ENCODE assay signal across 9 cellular contexts in the genomic region with DNA sequence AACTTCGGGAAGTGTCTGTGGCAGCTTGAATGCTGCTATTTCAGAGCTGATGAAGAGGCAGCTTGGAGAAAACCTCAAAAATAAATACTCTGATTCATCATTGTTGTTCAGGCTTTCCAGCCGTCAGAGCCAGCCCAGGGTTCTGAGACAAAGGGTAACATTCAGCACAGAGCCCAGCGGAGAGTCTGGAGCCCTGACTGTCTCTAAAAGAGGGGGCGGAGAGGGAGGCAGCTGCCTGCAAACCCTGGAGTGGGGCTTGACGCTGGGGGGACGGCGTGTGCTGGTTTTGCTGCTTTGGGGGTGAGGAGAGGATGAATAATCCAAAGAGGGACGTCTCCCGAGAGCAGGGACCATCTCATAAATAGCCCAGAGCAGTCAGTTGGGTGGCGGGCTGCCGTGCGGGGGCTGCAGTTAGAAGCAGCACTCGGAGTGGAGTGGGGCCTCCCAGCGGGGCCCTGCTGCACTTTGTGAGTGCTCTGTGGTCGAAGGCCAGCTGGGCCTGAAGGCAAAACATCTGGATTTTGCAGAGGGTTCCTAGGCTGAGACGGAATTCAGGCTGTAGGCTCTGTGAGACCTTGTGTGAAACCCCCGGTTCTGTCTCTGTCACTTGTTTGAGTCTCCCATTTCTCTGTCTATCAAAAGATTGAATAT.
A peak's percentile ranks its signal among the peaks of the same experiment; 100 is the strongest.
DNase-seq lines count a peak whose midpoint lies in the region; ATAC-seq and TF ChIP-seq lines count a peak whose summit lies in the region.
"Had no signal": no experiment of that assay in that cellular context is flagged by ENCODE, and none has a peak within 500 bp of the region (broad histone marks: within the 10 kb centered on the region; RNA-seq: fewer than 3 reads in every experiment).

No MANE protein-coding gene starts in this region.

- H3K4me1 ChIP-seq in HUES48 (ENCODE audit: control insufficient read depth, insufficient read depth, low read length): peaks cover 25% of the 10 kb centered on the region
- H3K4me1 ChIP-seq in stomach: peaks cover 3 to 55% (median 25%) of the 10 kb centered on the region in 4 donors

- no peak overlapping the region for H3K4me3 ChIP-seq in HUES48 (ENCODE audit: low read depth, low read length)
- no peak overlapping the region for H3K4me3 ChIP-seq in astrocyte of the spinal cord (ENCODE audit: low read depth, low read length)
- no peak overlapping the region for H3K4me3 ChIP-seq in stomach

- H3K9me3 ChIP-seq in HUES48 (ENCODE audit: control insufficient read depth, insufficient read depth, low read length): no peaks in the 10 kb centered on the region
- no peaks in the 10 kb centered on the region for H3K9me3 ChIP-seq in stomach

- 55 to 80% (median 71%) methylated on average over 17 of the region's 17 CpGs for WGBS in stomach, 5 donors

- DNase-seq in astrocyte of the spinal cord (ENCODE audit: low read depth, low spot score): peak; percentile 95
- DNase-seq in iPS-NIHi11 (ENCODE audit: low spot score): peak; percentile 64
- DNase-seq in stomach: no peak
- no peak for DNase-seq in KBM-7
- no peak for DNase-seq in activated naive CD4-positive, alpha-beta T cell treated with anti-CD3 and anti-CD28 coated beads, Interleukin-2, amount 50 U/mL, for 16 hours
- DNase-seq: activated naive CD8-positive, alpha-beta T cell treated with anti-CD3 and anti-CD28 coated beads, Interleukin-2, amount 10 ng/mL, durations not matched to agents 7 days and 5 days had no signal

- in situ Hi-C loops in astrocyte of the spinal cord (cut with HindIII; ENCODE audit: low sequenced_read_pairs): no loop called here
- in situ Hi-C loops in KBM-7 (cut with MboI; ENCODE audit: low pct_unique_long_range_greater_than_20kb, low sequenced_read_pairs): no loop called here

- peak overlapping the region; percentile 82 for H3K27ac ChIP-seq in HUES48 (ENCODE audit: low read depth, low read length)
- H3K27ac ChIP-seq in stomach: peak overlapping the region; percentile 51 to 74 (median 71)

- H3K36me3 ChIP-seq in HUES48 (ENCODE audit: control insufficient read depth, insufficient read depth, low read length) (no peaks in the 10 kb centered on the region), stomach (no peaks in the 10 kb centered on the region)

- ATAC-seq in HG02884 (IDR thresholded peaks at IDR 0.05; ENCODE audit: unreplicated experiment) (no peak), GM21515 (IDR thresholded peaks at IDR 0.05; ENCODE audit: unreplicated experiment) (no peak)

- TF ChIP-seq POLR2A in stomach (IDR thresholded peaks at IDR 0.05): no peak

- no peak overlapping the region; the same call in 1 of the 2 replicates for H3K9ac ChIP-seq in HUES48 (ENCODE audit: low read depth, low read length)

- H3K27me3 ChIP-seq in HUES48 (ENCODE audit: control insufficient read depth, insufficient read depth, low read length) (no peaks in the 10 kb centered on the region), stomach (no peaks in the 10 kb centered on the region)

- peak; percentile 3 for TF ChIP-seq CTCF in astrocyte of the spinal cord (IDR thresholded peaks at IDR 0.05; ENCODE audit: low read depth, low read length)
- no peak for TF ChIP-seq CTCF in stomach (IDR thresholded peaks at IDR 0.05)

- no peak for TF ChIP-seq EP300 in stomach (IDR thresholded peaks at IDR 0.05)

- intact Hi-C loops in stomach (cut with DNase I; ENCODE audit: low total_unique reads): no loop called here

Comparison
In these comparisons a context has a peak if more than half of its experiments do, and no peak if none do; other contexts are left out.
1. DNase-seq: peak in astrocyte of the spinal cord (single experiment) and iPS-NIHi11 (single experiment); none in stomach (single experiment), KBM-7 (single experiment) and activated naive CD4-positive, alpha-beta T cell treated with anti-CD3 and anti-CD28 coated beads, Interleukin-2, amount 50 U/mL, for 16 hours (single experiment).